8 cellular contexts compared by ENCODE assay signal in genomic region chr7:100088621-100089457, GRCh38. TPM values are rescaled to one million over a fixed set of nuclear protein-coding genes. Genes with fewer than 3 reads are reported as not detected.
A peak's percentile ranks its signal among the peaks of the same experiment; 100 is the strongest.
DNase-seq lines count a peak whose midpoint lies in the region; ATAC-seq and TF ChIP-seq lines count a peak whose summit lies in the region.

TSS of gene COPS6 (plus strand) at chr7:100088969. CDS start at chr7:100088991, 22 bp downstream.

- H3K27me3 Mint-ChIP-seq in activated CD4-positive, alpha-beta T cell treated with anti-CD3 and anti-CD28 coated beads, Interleukin-2, amount 10 ng/mL, durations not matched to agents 24 days and 14 days: peaks cover 7% of the 10 kb centered on the region

- H3K27ac ChIP-seq in coronary artery: peak within 1 kb of the TSS; percentile 85 to 93

- intact Hi-C loops in activated CD4-positive, alpha-beta T cell treated with anti-CD3 and anti-CD28 coated beads, Interleukin-2, amount 10 ng/mL, durations not matched to agents 24 days and 14 days (cut with micrococcal nuclease): loop anchor here (1.0 to 10.0 kb wide), 4 partner anchors 8 to 534 kb away; partner anchors contain the start of genes AP4M1, FAM200A, MBLAC1 and MCM7
- intact Hi-C loops in left colon (cut with DNase I, micrococcal nuclease): loop anchor here in 1 of 2 donors (10.0 kb wide), 1 partner anchor 94 kb away; no protein-coding TSS in a partner anchor

- ATAC-seq in HG02678 (IDR thresholded peaks at IDR 0.05; ENCODE audit: unreplicated experiment) (peak; percentile 64), left colon (peak; percentile 89), GM18867 (IDR thresholded peaks at IDR 0.05; ENCODE audit: unreplicated experiment) (no peak)

- peaks cover 29% of the 10 kb centered on the region for H3K4me1 Mint-ChIP-seq in activated CD4-positive, alpha-beta T cell treated with anti-CD3 and anti-CD28 coated beads, Interleukin-2, amount 10 ng/mL, durations not matched to agents 24 days and 14 days

- H3K4me3 ChIP-seq in coronary artery: peak within 1 kb of the TSS; percentile 94

- H3K27ac Mint-ChIP-seq in activated CD4-positive, alpha-beta T cell treated with anti-CD3 and anti-CD28 coated beads, Interleukin-2, amount 10 ng/mL, durations not matched to agents 24 days and 14 days: peak within 1 kb of the TSS; percentile 94

- H3K4me3 Mint-ChIP-seq in activated CD4-positive, alpha-beta T cell treated with anti-CD3 and anti-CD28 coated beads, Interleukin-2, amount 10 ng/mL, durations not matched to agents 24 days and 14 days: peak within 1 kb of the TSS; percentile 86

- H3K36me3 Mint-ChIP-seq in activated CD4-positive, alpha-beta T cell treated with anti-CD3 and anti-CD28 coated beads, Interleukin-2, amount 10 ng/mL, durations not matched to agents 24 days and 14 days (ENCODE audit: low read depth): peaks cover 38% of the 10 kb centered on the region

- no peaks in the 10 kb centered on the region for H3K9me3 Mint-ChIP-seq in activated CD4-positive, alpha-beta T cell treated with anti-CD3 and anti-CD28 coated beads, Interleukin-2, amount 10 ng/mL, durations not matched to agents 24 days and 14 days

- peak; percentile 95 for DNase-seq in Daoy (ENCODE audit: low read depth)
- peak; percentile 81 for DNase-seq in NCI-H345 (lab: John Stamatoyannopoulos, UW)
- peak; percentile 97 for DNase-seq in activated CD4-positive, alpha-beta T cell treated with anti-CD3 and anti-CD28 coated beads, Interleukin-2, amount 10 ng/mL, durations not matched to agents 24 days and 14 days
- peak; percentile 87 for DNase-seq in coronary artery (ENCODE audit: low spot score)
- peak; percentile 78 to 93 for DNase-seq in left colon
- peak; percentile 85 to 90 for DNase-seq in stimulated activated CD4-positive, alpha-beta T cell treated with anti-CD3 and anti-CD28 coated beads, Interleukin-1b, Interleukin-23, amount 100 ng/mL, for 4 hours (ENCODE audit: low read depth in 2 of 2)

- TF ChIP-seq CTCF in coronary artery (IDR thresholded peaks at IDR 0.05): no peak

RNA-seq across cellular contexts. Expression of gene COPS6, which starts in this region (rescaled TPM):
- 87.6 and 127 TPM in 2 replicates for total RNA-seq in Daoy (2014; rRNA removed; shearing (Covaris generic))
- total RNA-seq in activated CD4-positive, alpha-beta T cell treated with anti-CD3 and anti-CD28 coated beads, Interleukin-2, amount 10 ng/mL, durations not matched to agents 24 days and 14 days: 109 and 114 TPM in 2 replicates
- total RNA-seq in left colon: 10 to 100 TPM; 59.3 to 65.6 TPM
